In the genomic region with DNA sequence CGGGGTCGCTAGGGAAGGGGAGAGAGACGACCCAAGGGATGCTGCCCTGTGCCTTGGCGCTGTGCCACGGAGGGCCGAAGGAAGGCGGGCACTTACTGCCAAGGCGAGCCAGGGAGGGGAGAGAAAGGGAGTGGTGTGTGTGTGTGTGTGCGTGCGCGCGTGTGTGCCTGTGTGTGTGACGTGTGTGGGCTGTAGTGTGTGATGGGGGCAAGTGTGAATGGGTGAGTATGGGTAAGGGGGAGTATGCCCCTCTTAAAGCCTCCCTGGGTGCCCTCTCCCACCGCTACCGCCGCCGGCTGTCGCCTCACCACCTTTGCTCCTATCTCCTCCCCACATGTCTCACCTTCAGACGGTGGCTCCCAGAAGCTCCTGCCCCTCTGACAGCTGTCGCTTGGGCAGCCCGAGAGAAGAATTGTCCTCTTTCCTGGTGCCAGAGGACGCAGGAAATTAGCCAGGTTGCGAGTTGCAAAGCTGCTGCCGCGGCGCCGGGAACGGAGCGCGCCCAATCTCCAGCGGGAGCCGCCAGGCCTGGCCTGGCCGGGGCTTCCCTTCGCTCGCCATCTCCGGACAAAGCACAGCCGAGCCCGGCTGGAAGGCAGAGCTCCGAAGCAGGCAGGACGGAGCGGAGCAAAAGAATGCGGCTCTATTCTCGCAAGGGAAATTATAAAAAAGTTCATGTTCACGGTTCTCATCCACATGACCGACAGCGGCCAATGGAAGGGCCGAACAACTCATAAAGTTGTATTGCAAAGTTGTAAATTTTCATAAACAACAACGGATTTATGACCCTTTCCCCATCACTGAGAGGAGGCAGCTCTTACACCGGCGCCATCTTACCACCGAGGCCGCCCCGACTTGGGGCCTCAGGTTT, we compare ENCODE assay signal across 1 cellular context.
TF ChIP-seq lines count a peak whose summit lies in the region.

TSS of gene HOXA3 (minus strand) at position 639 of the 871 bp plus-strand sequence. CDS start 41,943 bp downstream, outside the sequence.

TF ChIP-seq in HepG2, 621 proteins besides CTCF, POLR2A, EP300 and RAD21:
- TF ChIP-seq CBX2 (IDR thresholded peaks at IDR 0.05; ENCODE audit: low read depth, low read length): 0 out of 2 replicates have a peak, but pooled peaks have one; percentile 41
- no peak for TF ChIP-seq CBX2 (CRISPR knock-in tag; IDR thresholded peaks at IDR 0.05; ENCODE audit: low read depth)
- TF ChIP-seq IKZF4 (CRISPR knock-in tag; IDR thresholded peaks at IDR 0.05; ENCODE audit: borderline replicate concordance, low read depth, not compliant biosample characterization): no peak
- TF ChIP-seq ZNF543 (CRISPR knock-in tag; IDR thresholded peaks at IDR 0.05): no peak
- TF ChIP-seq PHF5A (CRISPR knock-in tag; IDR thresholded peaks at IDR 0.05; ENCODE audit: low read depth, unreplicated experiment): no peak
- no peak for TF ChIP-seq FOXO1 (CRISPR knock-in tag; IDR thresholded peaks at IDR 0.05)
- TF ChIP-seq ZNF891 (CRISPR knock-in tag; IDR thresholded peaks at IDR 0.05): no peak
- TF ChIP-seq, protein P1, sequence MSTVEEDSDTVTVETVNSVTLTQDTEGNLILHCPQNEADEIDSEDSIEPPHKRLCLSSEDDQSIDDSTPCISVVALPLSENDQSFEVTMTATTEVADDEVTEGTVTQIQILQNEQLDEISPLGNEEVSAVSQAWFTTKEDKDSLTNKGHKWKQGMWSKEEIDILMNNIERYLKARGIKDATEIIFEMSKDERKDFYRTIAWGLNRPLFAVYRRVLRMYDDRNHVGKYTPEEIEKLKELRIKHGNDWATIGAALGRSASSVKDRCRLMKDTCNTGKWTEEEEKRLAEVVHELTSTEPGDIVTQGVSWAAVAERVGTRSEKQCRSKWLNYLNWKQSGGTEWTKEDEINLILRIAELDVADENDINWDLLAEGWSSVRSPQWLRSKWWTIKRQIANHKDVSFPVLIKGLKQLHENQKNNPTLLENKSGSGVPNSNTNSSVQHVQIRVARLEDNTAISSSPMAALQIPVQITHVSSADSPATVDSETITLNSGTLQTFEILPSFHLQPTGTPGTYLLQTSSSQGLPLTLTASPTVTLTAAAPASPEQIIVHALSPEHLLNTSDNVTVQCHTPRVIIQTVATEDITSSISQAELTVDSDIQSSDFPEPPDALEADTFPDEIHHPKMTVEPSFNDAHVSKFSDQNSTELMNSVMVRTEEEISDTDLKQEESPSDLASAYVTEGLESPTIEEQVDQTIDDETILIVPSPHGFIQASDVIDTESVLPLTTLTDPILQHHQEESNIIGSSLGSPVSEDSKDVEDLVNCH (CRISPR knock-in tag; IDR thresholded peaks at IDR 0.05): no peak
- peak; percentile 61; the same call in 1 of the 2 replicates for TF ChIP-seq UBTF (CRISPR knock-in tag; IDR thresholded peaks at IDR 0.05)
- TF ChIP-seq, protein P2, sequence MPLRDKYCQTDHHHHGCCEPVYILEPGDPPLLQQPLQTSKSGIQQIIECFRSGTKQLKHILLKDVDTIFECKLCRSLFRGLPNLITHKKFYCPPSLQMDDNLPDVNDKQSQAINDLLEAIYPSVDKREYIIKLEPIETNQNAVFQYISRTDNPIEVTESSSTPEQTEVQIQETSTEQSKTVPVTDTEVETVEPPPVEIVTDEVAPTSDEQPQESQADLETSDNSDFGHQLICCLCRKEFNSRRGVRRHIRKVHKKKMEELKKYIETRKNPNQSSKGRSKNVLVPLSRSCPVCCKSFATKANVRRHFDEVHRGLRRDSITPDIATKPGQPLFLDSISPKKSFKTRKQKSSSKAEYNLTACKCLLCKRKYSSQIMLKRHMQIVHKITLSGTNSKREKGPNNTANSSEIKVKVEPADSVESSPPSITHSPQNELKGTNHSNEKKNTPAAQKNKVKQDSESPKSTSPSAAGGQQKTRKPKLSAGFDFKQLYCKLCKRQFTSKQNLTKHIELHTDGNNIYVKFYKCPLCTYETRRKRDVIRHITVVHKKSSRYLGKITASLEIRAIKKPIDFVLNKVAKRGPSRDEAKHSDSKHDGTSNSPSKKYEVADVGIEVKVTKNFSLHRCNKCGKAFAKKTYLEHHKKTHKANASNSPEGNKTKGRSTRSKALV (CRISPR knock-in tag; IDR thresholded peaks at IDR 0.05): peak; percentile 80; the same call in 1 of the 2 replicates
- TF ChIP-seq CSRNP1 (CRISPR knock-in tag; IDR thresholded peaks at IDR 0.05): no peak
- peak; percentile 39; the same call in 1 of the 2 replicates for TF ChIP-seq ZNF687 (CRISPR knock-in tag; IDR thresholded peaks at IDR 0.05)
- peak; percentile 39; the same call in 1 of the 2 replicates for TF ChIP-seq RNF2 (conservative IDR thresholded peaks at IDR 0.05; ENCODE audit: low read depth)
- TF ChIP-seq TFE3 (CRISPR knock-in tag; IDR thresholded peaks at IDR 0.05): no peak
